ENCODE assay signal across 8 cellular contexts in the genomic region with DNA sequence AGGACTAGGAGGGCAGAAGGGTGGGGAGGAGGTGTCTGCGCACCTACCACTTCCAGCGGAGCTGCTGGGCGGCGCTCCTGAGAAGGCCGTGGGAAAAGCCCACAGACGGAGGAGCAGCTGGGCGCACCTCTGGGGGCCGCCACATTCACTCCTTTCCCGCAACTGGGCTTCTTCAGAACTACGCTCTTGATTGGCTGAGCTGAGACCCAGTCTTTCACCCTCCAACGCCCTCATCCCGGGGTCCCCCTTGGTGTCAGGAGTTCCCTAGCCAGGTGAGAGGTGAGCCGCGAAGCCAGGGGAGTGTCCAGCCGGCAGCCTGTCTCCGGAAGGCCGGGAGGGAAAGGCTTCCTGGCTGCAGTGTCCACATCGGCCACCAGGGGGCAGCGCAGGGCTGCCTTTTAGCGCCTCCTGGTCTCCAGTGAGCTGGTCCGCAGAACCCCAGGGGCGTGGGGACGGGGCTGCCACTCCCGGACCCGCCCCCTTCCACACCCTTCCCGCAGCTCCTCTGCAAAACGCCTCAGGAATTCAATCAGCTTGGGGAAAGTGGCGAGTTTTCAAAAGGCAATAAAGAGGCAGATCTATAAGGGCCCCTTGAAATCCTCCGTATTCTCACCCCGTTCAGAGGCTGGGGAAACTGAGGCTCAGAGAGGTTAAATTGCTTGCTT.
DNase-seq lines count a peak whose midpoint lies in the region; ATAC-seq and TF ChIP-seq lines count a peak whose summit lies in the region.

No MANE protein-coding gene starts in this region.

- DNase-seq in NK-92 treated with Interleukin-12 subunit alpha and Interleukin-12 subunit beta, amount 100 ng/mL, for 24 hours (lab: John Stamatoyannopoulos, UW), result peak; percentile 37
- DNase-seq in NK-92 (lab: John Stamatoyannopoulos, UW; ENCODE audit: unreplicated experiment), result no peak
- DNase-seq in IMR-90, result peak; percentile 63
- DNase-seq in RPMI7951 (ENCODE audit: low read depth), result peak; percentile 88
- DNase-seq in activated effector memory CD4-positive, alpha-beta T cell treated with anti-CD3 and anti-CD28 coated beads, Interleukin-2, amount 50 U/mL, for 16 hours, result peak; percentile 93
- DNase-seq in foreskin fibroblast, result peak; percentile 86 to 94
- DNase-seq in neural progenitor cell (ENCODE audit: low spot score), result peak; percentile 93

- BruUV-seq in IMR-90 (replicated peaks; lab: Mats Ljungman, UMichigan), result no TSS peak

- H3K9me3 ChIP-seq in IMR-90 (ENCODE audit: control insufficient read depth, insufficient read depth, low read length), result no peaks in the 10 kb centered on the region
- H3K9me3 ChIP-seq in neural progenitor cell (ENCODE audit: low read depth), result no peaks in the 10 kb centered on the region

- H3K36me3 ChIP-seq in IMR-90 (ENCODE audit: control insufficient read depth, insufficient read depth, low read length) (no peaks in the 10 kb centered on the region), neural progenitor cell (no peaks in the 10 kb centered on the region)

- CTCF ChIA-PET in IMR-90 (lab: Yijun Ruan, JAX), result interaction anchor here (0.6 to 1.3 kb wide), 8 partner anchors 10 to 409 kb away, joined by 3 to 18 read pairs (median 4); no protein-coding TSS in a partner anchor

- peak overlapping the region; percentile 86 for H2AFZ ChIP-seq in IMR-90 (replicated peaks; ENCODE audit: low read length, poor library complexity)
- peak overlapping the region; percentile 88 for H2AFZ ChIP-seq in neural progenitor cell (replicated peaks)

- no peaks in the 10 kb centered on the region for H3K36me3 Mint-ChIP-seq in neural progenitor cell
- H3K36me3 Mint-ChIP-seq in stimulated activated naive CD8-positive, alpha-beta T cell treated with anti-CD3 and anti-CD28 coated beads, Interleukin-15, Interleukin-2, amounts not matched to agents 100 ng/mL and 50 ng/mL, for 24 hours (ENCODE audit: low read depth), result no peaks in the 10 kb centered on the region

- no peak overlapping the region for H2BK5ac ChIP-seq in IMR-90 (ENCODE audit: low read depth, low read length, poor library complexity, severe bottlenecking)

- H3K56ac ChIP-seq in IMR-90 (ENCODE audit: extremely low read depth, insufficient read depth, low read length), result no peak overlapping the region

- H4K8ac ChIP-seq in IMR-90 (ENCODE audit: low read depth in 2 of 2, low read length in 2 of 2), result peak overlapping the region in 1 of 2 experiments; percentile 8; a peak in 1 of 4 replicates

- no peaks in the 10 kb centered on the region for H3K79me1 ChIP-seq in IMR-90 (ENCODE audit: low read depth in 1 of 2, low read length in 2 of 2)

- no peak for TF ChIP-seq POLR2A in IMR-90 (IDR thresholded peaks at IDR 0.05; ENCODE audit: low read depth, low read length)

- H3F3A ChIP-seq in neural progenitor cell (ENCODE audit: low read depth), result no peaks in the 10 kb centered on the region

- H2BK15ac ChIP-seq in IMR-90 (ENCODE audit: low read depth, low read length), result no peak overlapping the region

- intact Hi-C loops in IMR-90 (cut with micrococcal nuclease), result loop anchor here (1.0 to 5.0 kb wide), 2 partner anchors 395 to 748 kb away; partner anchors contain the start of gene FAM53B

- H3K4me2 ChIP-seq in IMR-90 (ENCODE audit: low read depth, low read length) (peak overlapping the region; percentile 2; the same call in 1 of the 2 replicates), neural progenitor cell (peak overlapping the region; percentile 79)

- 10% methylated on average over 2 of the region's 30 CpGs; no CpG with 5 or more reads in 1 of the 2 experiments for WGBS in IMR-90 (ENCODE audit: extremely low coverage in 2 of 2, insufficient read length in 1 of 2), 2 experiments

- H3K27ac Mint-ChIP-seq in neural progenitor cell, result no peak overlapping the region
- no peak overlapping the region for H3K27ac Mint-ChIP-seq in stimulated activated naive CD8-positive, alpha-beta T cell treated with anti-CD3 and anti-CD28 coated beads, Interleukin-15, Interleukin-2, amounts not matched to agents 100 ng/mL and 50 ng/mL, for 24 hours

- H3K27ac ChIP-seq in IMR-90 (ENCODE audit: insufficient read depth, low read length), result no peak overlapping the region
- no peak overlapping the region for H3K27ac ChIP-seq in neural progenitor cell

- H3K4me1 Mint-ChIP-seq in neural progenitor cell, result peaks cover 20% of the 10 kb centered on the region
- H3K4me1 Mint-ChIP-seq in stimulated activated naive CD8-positive, alpha-beta T cell treated with anti-CD3 and anti-CD28 coated beads, Interleukin-15, Interleukin-2, amounts not matched to agents 100 ng/mL and 50 ng/mL, for 24 hours (ENCODE audit: low read depth), result peaks cover 10% of the 10 kb centered on the region

- H2AK9ac ChIP-seq in IMR-90 (replicated peaks; ENCODE audit: low read depth, low read length, poor library complexity), result peak overlapping the region; percentile 84

- H3K4me3 ChIP-seq in IMR-90 (ENCODE audit: insufficient read depth, low read depth, low read length) (no peak overlapping the region), foreskin fibroblast (ENCODE audit: low read depth in 1 of 2, low read length in 2 of 2) (peak overlapping the region; percentile 30 to 33), neural progenitor cell (peak overlapping the region; percentile 46)

- peaks cover 3% of the 10 kb centered on the region; the same call in 1 of the 2 replicates for H3K4me1 ChIP-seq in IMR-90 (ENCODE audit: control insufficient read depth, insufficient read depth, low read length)
- H3K4me1 ChIP-seq in neural progenitor cell, result peaks cover 5% of the 10 kb centered on the region

- no peak overlapping the region for H4K91ac ChIP-seq in IMR-90 (ENCODE audit: insufficient read depth, low read depth, low read length)

- peaks cover 26% of the 10 kb centered on the region for H3K27me3 Mint-ChIP-seq in neural progenitor cell (ENCODE audit: insufficient read depth, low read depth)
- peaks cover 65% of the 10 kb centered on the region for H3K27me3 Mint-ChIP-seq in stimulated activated naive CD8-positive, alpha-beta T cell treated with anti-CD3 and anti-CD28 coated beads, Interleukin-15, Interleukin-2, amounts not matched to agents 100 ng/mL and 50 ng/mL, for 24 hours

- H3K9me1 ChIP-seq in IMR-90 (ENCODE audit: insufficient read depth, low read length), result no peaks in the 10 kb centered on the region

- TF ChIP-seq RAD21 in IMR-90 (IDR thresholded peaks at IDR 0.05; ENCODE audit: low read length), result peak; percentile 85

- H4K5ac ChIP-seq in IMR-90 (ENCODE audit: low read depth, low read length), result no peak overlapping the region

- H3K14ac ChIP-seq in IMR-90 (replicated peaks; ENCODE audit: low read depth, low read length), result no peak overlapping the region

- H3K27me3 ChIP-seq in IMR-90 (ENCODE audit: control insufficient read depth, insufficient read depth, low read length) (peaks cover 4% of the 10 kb centered on the region; the same call in 1 of the 2 replicates), neural progenitor cell (peaks cover 28% of the 10 kb centered on the region)

- no peak overlapping the region for H2AK5ac ChIP-seq in IMR-90 (ENCODE audit: low read depth, low read length)

- H2BK20ac ChIP-seq in IMR-90 (ENCODE audit: low read depth, low read length), result no peak overlapping the region

- H3K23ac ChIP-seq in IMR-90 (ENCODE audit: low read depth, low read length), result no peak overlapping the region

- H2BK120ac ChIP-seq in IMR-90 (ENCODE audit: low read depth, low read length), result no peak overlapping the region

- TF ChIP-seq CTCF in IMR-90 (conservative IDR thresholded peaks at IDR 0.05; ENCODE audit: low read depth, low read length) (peak; percentile 89), foreskin fibroblast (IDR thresholded peaks at IDR 0.05; ENCODE audit: low read depth, low read length) (peak; percentile 94), neural progenitor cell (IDR thresholded peaks at IDR 0.05) (peak; percentile 98)

- H3K9ac ChIP-seq in IMR-90 (ENCODE audit: low read depth, low read length), result no peak overlapping the region
- no peak overlapping the region for H3K9ac ChIP-seq in neural progenitor cell

- no peaks in the 10 kb centered on the region for H3K79me2 ChIP-seq in neural progenitor cell (ENCODE audit: low read depth)

- H4K20me1 ChIP-seq in IMR-90 (ENCODE audit: insufficient read depth, low read length), result no peaks in the 10 kb centered on the region
- H4K20me1 ChIP-seq in neural progenitor cell (ENCODE audit: low read depth), result peaks cover 5% of the 10 kb centered on the region

- POLR2A ChIA-PET in IMR-90 (lab: Charles Lee; ENCODE audit: unreplicated experiment), result no interaction called here

- no peak overlapping the region for H3K18ac ChIP-seq in IMR-90 (ENCODE audit: low read depth, low read length)

- no peak overlapping the region for H3K4ac ChIP-seq in IMR-90 (ENCODE audit: low read depth, low read length)

- in situ Hi-C loops in IMR-90 (cut with MboI; ENCODE audit: low sequenced_read_pairs), result loop anchor here (5.0 kb wide), 1 partner anchor 393 kb away; no protein-coding TSS in a partner anchor

- dilution Hi-C loops in IMR-90 (cut with HindIII; ENCODE audit: low sequenced_read_pairs, unreplicated experiment), result loop anchor here (25.0 kb wide), 1 partner anchor 393 kb away; no protein-coding TSS in a partner anchor

- peak; percentile 91 for ATAC-seq in IMR-90 (ENCODE audit: low read depth)

- H3K9me3 Mint-ChIP-seq in neural progenitor cell, result peaks cover 4% of the 10 kb centered on the region
- H3K9me3 Mint-ChIP-seq in stimulated activated naive CD8-positive, alpha-beta T cell treated with anti-CD3 and anti-CD28 coated beads, Interleukin-15, Interleukin-2, amounts not matched to agents 100 ng/mL and 50 ng/mL, for 24 hours, result no peaks in the 10 kb centered on the region

- H3K4me3 Mint-ChIP-seq in neural progenitor cell, result peak overlapping the region; percentile 79
- H3K4me3 Mint-ChIP-seq in stimulated activated naive CD8-positive, alpha-beta T cell treated with anti-CD3 and anti-CD28 coated beads, Interleukin-15, Interleukin-2, amounts not matched to agents 100 ng/mL and 50 ng/mL, for 24 hours, result peak overlapping the region; percentile 32

TF ChIP-seq in IMR-90, 13 proteins besides CTCF, POLR2A, EP300 and RAD21:
- no peak for TF ChIP-seq FOS (IDR thresholded peaks at IDR 0.05; ENCODE audit: low read depth, low read length)
- no peak for TF ChIP-seq RFX5 (IDR thresholded peaks at IDR 0.05; ENCODE audit: low read depth, low read length)
- TF ChIP-seq NFE2L2 (IDR thresholded peaks at IDR 0.05; ENCODE audit: low read depth, low read length), result no peak
- TF ChIP-seq MAFK (IDR thresholded peaks at IDR 0.05; ENCODE audit: low read depth, low read length), result no peak
- TF ChIP-seq SMC3 (IDR thresholded peaks at IDR 0.05; ENCODE audit: low read depth, low read length), result peak; percentile 86
